ENCODE assay signal across 8 cellular contexts in genomic region chr1:247330548-247331171, GRCh38. TPM values are rescaled to one million over a fixed set of nuclear protein-coding genes. Genes with fewer than 3 reads are reported as not detected.
DNase-seq lines count a peak whose midpoint lies in the region; ATAC-seq, FAIRE-seq and TF ChIP-seq lines count a peak whose summit lies in the region.

No MANE protein-coding gene starts in this region.

- H2BK120ac ChIP-seq in H9 (ENCODE audit: low read depth, low read length, poor library complexity, severe bottlenecking), result no peak overlapping the region

- peaks cover 13% of the 10 kb centered on the region for H3K4me1 ChIP-seq in CD4-positive, CD25-positive, alpha-beta regulatory T cell (ENCODE audit: control insufficient read depth, insufficient read depth, low read length, poor library complexity, severe bottlenecking)
- H3K4me1 ChIP-seq in H9 (ENCODE audit: insufficient read depth, low read length) (peaks cover 16% of the 10 kb centered on the region), iPS-20b (ENCODE audit: insufficient read depth, low read length) (peaks cover 20% of the 10 kb centered on the region; the same call in 1 of the 2 replicates), suprapubic skin (peaks cover 30% of the 10 kb centered on the region)

- no peak overlapping the region for H3K18ac ChIP-seq in H9 (ENCODE audit: insufficient read length, low read depth, low read length)

- CTCF ChIA-PET in WTC11 (lab: Charles Lee), result interaction anchor here (1.0 to 4.0 kb wide), 2 partner anchors 26 to 42 kb away, joined by 3 to 13 read pairs; no protein-coding TSS in a partner anchor

- peak overlapping the region; percentile 51 for H3K4me3 ChIP-seq in CD4-positive, CD25-positive, alpha-beta regulatory T cell (ENCODE audit: low read depth, low read length)
- H3K4me3 ChIP-seq in iPS-20b (ENCODE audit: low read length), result peak overlapping the region; percentile 90
- H3K4me3 ChIP-seq in suprapubic skin, result peak overlapping the region; percentile 98

- H2BK5ac ChIP-seq in H9 (ENCODE audit: insufficient read length, low read length), result no peak overlapping the region

- no peak overlapping the region for H2BK12ac ChIP-seq in H9 (ENCODE audit: insufficient read length, low read depth, low read length)

- no peak for ATAC-seq in CD4-positive, CD25-positive, alpha-beta regulatory T cell (ENCODE audit: low read depth in 2 of 2)
- ATAC-seq in WTC11, result peak; percentile 1

- H3K9me3 ChIP-seq in CD4-positive, CD25-positive, alpha-beta regulatory T cell (ENCODE audit: control insufficient read depth in 2 of 2, low read length in 2 of 2), result no peaks in the 10 kb centered on the region
- H3K9me3 ChIP-seq in H9 (ENCODE audit: control insufficient read depth, low read depth, low read length) (no peaks in the 10 kb centered on the region), iPS-20b (ENCODE audit: insufficient read depth, low read depth, low read length) (no peaks in the 10 kb centered on the region), suprapubic skin (no peaks in the 10 kb centered on the region)

- peaks cover 10% of the 10 kb centered on the region for H3K23me2 ChIP-seq in H9 (ENCODE audit: insufficient read length, low read depth, low read length, poor library complexity, severe bottlenecking)

- no peak overlapping the region for H4K8ac ChIP-seq in H9 (replicated peaks; ENCODE audit: insufficient read length, low read depth, low read length)

- H3K14ac ChIP-seq in H9 (ENCODE audit: insufficient read depth, low read length), result peak overlapping the region; percentile 16

- no peaks in the 10 kb centered on the region for H3K27me3 ChIP-seq in CD4-positive, CD25-positive, alpha-beta regulatory T cell (ENCODE audit: control insufficient read depth, insufficient read depth, low read length)
- H3K27me3 ChIP-seq in H9 (ENCODE audit: insufficient read depth, low read length) (no peaks in the 10 kb centered on the region), iPS-20b (ENCODE audit: insufficient read depth, low read length) (no peaks in the 10 kb centered on the region), suprapubic skin (no peaks in the 10 kb centered on the region)

- peaks cover 10% of the 10 kb centered on the region for H3K36me3 Mint-ChIP-seq in CD4-positive, CD25-positive, alpha-beta regulatory T cell
- H3K36me3 Mint-ChIP-seq in H9 (ENCODE audit: insufficient read depth in 1 of 3, low read depth in 3 of 3), result peaks cover 48 to 66% (median 61%) of the 10 kb centered on the region in 3 experiments
- H3K36me3 Mint-ChIP-seq in WTC11, result peaks cover 45% of the 10 kb centered on the region

- no peak overlapping the region for H3K27ac ChIP-seq in CD4-positive, CD25-positive, alpha-beta regulatory T cell (ENCODE audit: insufficient read depth, low read length, poor library complexity, severe bottlenecking)
- H3K27ac ChIP-seq in H9 (ENCODE audit: insufficient read length, low read depth, low read length) (no peak overlapping the region), iPS-20b (ENCODE audit: low read length) (no peak overlapping the region), suprapubic skin (peak overlapping the region; percentile 91)

- POLR2A ChIA-PET in WTC11 (lab: Charles Lee), result interaction anchor here (1.0 to 1.4 kb wide), 2 partner anchors 17 to 37 kb away, joined by 3 to 5 read pairs; no protein-coding TSS in a partner anchor

- no peak overlapping the region for H3K56ac ChIP-seq in H9 (ENCODE audit: insufficient read length, low read depth, low read length)

- no peaks in the 10 kb centered on the region for H4K20me1 ChIP-seq in H9 (ENCODE audit: control insufficient read depth, insufficient read depth, insufficient read length)

- H2BK20ac ChIP-seq in H9 (ENCODE audit: low read depth, low read length, poor library complexity, severe bottlenecking), result no peak overlapping the region

- H3K4me2 ChIP-seq in H9 (ENCODE audit: insufficient read depth, insufficient read length, low read length), result peak overlapping the region; percentile 83

- no peaks in the 10 kb centered on the region for H3K9me3 Mint-ChIP-seq in CD4-positive, CD25-positive, alpha-beta regulatory T cell
- H3K9me3 Mint-ChIP-seq in H9 (no peaks in the 10 kb centered on the region), WTC11 (no peaks in the 10 kb centered on the region)

- H2AFZ ChIP-seq in H9 (ENCODE audit: low read length), result no peak overlapping the region

- H3K9ac ChIP-seq in H9 (ENCODE audit: extremely low read depth, insufficient read length, low read length) (peak overlapping the region; percentile 40), iPS-20b (ENCODE audit: low read depth, low read length) (peak overlapping the region; percentile 85)

- H3K23ac ChIP-seq in H9 (ENCODE audit: insufficient read length, low read depth, low read length), result no peak overlapping the region

- H3K79me2 ChIP-seq in H9 (ENCODE audit: insufficient read depth, low read length), result peaks cover 17% of the 10 kb centered on the region; the same call in 1 of the 2 replicates

- H3K4me3 Mint-ChIP-seq in CD4-positive, CD25-positive, alpha-beta regulatory T cell, result peak overlapping the region; percentile 88 to 98 (median 95)
- H3K4me3 Mint-ChIP-seq in H9 (peak overlapping the region; percentile 83 to 93), WTC11 (peak overlapping the region; percentile 85)

- no peak for FAIRE-seq in frontal cortex (lab: Jason Lieb, UNC)

- no peak overlapping the region for H3T11ph ChIP-seq in H9 (ENCODE audit: low read length)

- H3K36me3 ChIP-seq in CD4-positive, CD25-positive, alpha-beta regulatory T cell (ENCODE audit: control insufficient read depth, insufficient read depth, low read length), result no peaks in the 10 kb centered on the region
- peaks cover 47% of the 10 kb centered on the region for H3K36me3 ChIP-seq in iPS-20b (ENCODE audit: insufficient read depth, low read depth, low read length)
- H3K36me3 ChIP-seq in suprapubic skin, result peaks cover 26% of the 10 kb centered on the region

- H3K4me1 Mint-ChIP-seq in CD4-positive, CD25-positive, alpha-beta regulatory T cell, result peaks cover 0 to 23% (median 13%) of the 10 kb centered on the region in 4 donors
- H3K4me1 Mint-ChIP-seq in H9 (peaks cover 38% of the 10 kb centered on the region in 2 experiments), WTC11 (peaks cover 40% of the 10 kb centered on the region)

- H4K5ac ChIP-seq in H9 (ENCODE audit: insufficient read length, low read depth, low read length), result no peak overlapping the region

- H3K79me1 ChIP-seq in H9 (ENCODE audit: insufficient read depth, low read depth, low read length, poor library complexity, severe bottlenecking), result peaks cover 8% of the 10 kb centered on the region

- H3K27me3 Mint-ChIP-seq in CD4-positive, CD25-positive, alpha-beta regulatory T cell, result peaks cover 4% of the 10 kb centered on the region
- H3K27me3 Mint-ChIP-seq in H9 (ENCODE audit: low read depth) (peaks cover 2% of the 10 kb centered on the region; the same call in 1 of the 2 replicates), WTC11 (ENCODE audit: low read depth) (no peaks in the 10 kb centered on the region)

- peak overlapping the region in 2 of 3 donors; percentile 75 to 85 for H3K27ac Mint-ChIP-seq in CD4-positive, CD25-positive, alpha-beta regulatory T cell
- peak overlapping the region in 2 of 3 experiments; percentile 85 to 95; a peak in 4 of 7 replicates for H3K27ac Mint-ChIP-seq in H9
- H3K27ac Mint-ChIP-seq in WTC11, result no peak overlapping the region

- no peak overlapping the region for H4K91ac ChIP-seq in H9 (ENCODE audit: insufficient read length, low read depth, low read length)

- TF ChIP-seq POLR2A in suprapubic skin (IDR thresholded peaks at IDR 0.05), result no peak

- TF ChIP-seq CTCF in H9 (conservative IDR thresholded peaks at IDR 0.05) (no peak), WTC11 (IDR thresholded peaks at IDR 0.05) (no peak), suprapubic skin (IDR thresholded peaks at IDR 0.05) (no peak)

- no peak overlapping the region for H2BK15ac ChIP-seq in H9 (ENCODE audit: low read depth, low read length)

- H3K4ac ChIP-seq in H9 (ENCODE audit: low read depth, low read length), result no peak overlapping the region

- no CpG with 5 or more reads among the region's 37 CpGs for WGBS in H9 (ENCODE audit: extremely low coverage, insufficient read length, low lambda C conversion rate)
- 15% methylated on average over 12 of the region's 37 CpGs for WGBS in suprapubic skin

- no peak overlapping the region for H2AK5ac ChIP-seq in H9 (ENCODE audit: insufficient read length, low read length)

- DNase-seq in CD4-positive, CD25-positive, alpha-beta regulatory T cell, result peak in 1 of 3 donors; percentile 31
- DNase-seq in H9 (no peak), WTC11 (ENCODE audit: low spot score) (no peak), suprapubic skin (ENCODE audit: low spot score in 2 of 2) (no peak), NOMO-1 treated with DMSO at 0.1 percent for 48 hours (lab: John Stamatoyannopoulos, UW; ENCODE audit: unreplicated experiment) (no peak), frontal cortex (ENCODE audit: low spot score in 2 of 2) (no peak), DMS79 treated with DMSO at 0.1 percent for 48 hours (lab: John Stamatoyannopoulos, UW) (no peak)

- TF ChIP-seq EP300 in suprapubic skin (IDR thresholded peaks at IDR 0.05), result no peak

TF ChIP-seq in WTC11, 78 proteins besides CTCF, POLR2A, EP300 and RAD21:
- TF ChIP-seq MYBL2 (CRISPR knock-in tag; IDR thresholded peaks at IDR 0.05), result 0 out of 2 replicates have a peak, but pooled peaks have one; percentile 49
- TF ChIP-seq ATF1 (CRISPR knock-in tag; IDR thresholded peaks at IDR 0.05), result no peak
- 0 out of 2 replicates have a peak, but pooled peaks have one; percentile 24 for TF ChIP-seq ZNF423 (CRISPR knock-in tag; IDR thresholded peaks at IDR 0.05)

RNA-seq across cellular contexts. Expression of gene ZNF496, which starts 1.0 kb away (rescaled TPM):
- 6.0 TPM for total RNA-seq in CD4-positive, CD25-positive, alpha-beta regulatory T cell
- 1 to 10 TPM; 2.0 to 3.8 (median 3.2) TPM for polyA plus RNA-seq in CD4-positive, CD25-positive, alpha-beta regulatory T cell
- total RNA-seq in H9 (2021) (66.5 and 72.9 TPM in 2 replicates), WTC11 (2021) (81.5 to 89.0 TPM (median 88.3 TPM) in 3 replicates), suprapubic skin (10 to 100 TPM; 17.5 to 45.7 (median 21.2) TPM), frontal cortex (13.9 TPM)
